In the genomic region with DNA sequence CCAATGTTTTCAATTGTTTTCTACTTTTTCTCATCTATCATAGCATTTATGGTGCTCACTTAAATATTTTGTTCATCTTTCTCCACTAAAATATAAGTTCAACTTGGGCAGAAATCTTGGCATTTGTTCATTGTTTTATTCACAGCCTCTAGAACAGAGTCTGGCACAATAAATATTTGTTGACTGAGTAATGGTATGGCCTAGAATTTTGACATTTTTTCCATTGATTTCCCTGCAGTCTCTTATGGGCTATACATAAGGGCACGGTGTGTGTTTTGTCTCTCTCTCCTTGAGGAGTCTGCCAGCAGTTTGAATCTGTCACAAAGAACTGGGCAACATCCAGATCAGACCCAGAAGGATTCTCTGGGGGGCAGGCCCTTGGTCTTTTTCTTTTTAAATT, we compare ENCODE assay signal across 8 cellular contexts.
"Had no signal": no experiment of that assay in that cellular context is flagged by ENCODE, and none has a peak within 500 bp of the region (broad histone marks: within the 10 kb centered on the region; RNA-seq: fewer than 3 reads in every experiment).

No MANE protein-coding gene starts in this region.

- H2AFZ ChIP-seq: GM23338 had no signal

- H3K4me2 ChIP-seq: GM23338 had no signal

- H3K27ac ChIP-seq: HL-60 had no signal

- FAIRE-seq: H1, H54, HepG2 had no signal

- H3K4me3 ChIP-seq: GM23338 had no signal

- DNase-seq: H9, HCEC 1CT, KBM-7 had no signal
